1 cellular context compared by ENCODE assay signal in genomic region chr6:100035873-100036653, GRCh38.
TF ChIP-seq lines count a peak whose summit lies in the region.

No MANE protein-coding gene starts in this region.

TF ChIP-seq in HepG2, 621 proteins besides CTCF, POLR2A, EP300 and RAD21:
- TF ChIP-seq AKAP8 (CRISPR knock-in tag; IDR thresholded peaks at IDR 0.05) (no peak), ZNF552 (CRISPR knock-in tag; IDR thresholded peaks at IDR 0.05; ENCODE audit: borderline replicate concordance) (no peak), JDP2 (CRISPR knock-in tag; IDR thresholded peaks at IDR 0.05; ENCODE audit: borderline replicate concordance) (no peak), ZNF354B (CRISPR knock-in tag; IDR thresholded peaks at IDR 0.05) (no peak), ZEB1 (IDR thresholded peaks at IDR 0.05; ENCODE audit: insufficient replicate concordance, low read depth) (no peak), ZNF331 (CRISPR knock-in tag; IDR thresholded peaks at IDR 0.05) (no peak), ZFP62 (CRISPR knock-in tag; IDR thresholded peaks at IDR 0.05) (no peak), ZSCAN12 (CRISPR knock-in tag; IDR thresholded peaks at IDR 0.05) (no peak), SRY (CRISPR knock-in tag; IDR thresholded peaks at IDR 0.05) (no peak), ZNF567 (CRISPR knock-in tag; IDR thresholded peaks at IDR 0.05; ENCODE audit: borderline replicate concordance) (no peak), SALL2 (CRISPR knock-in tag; IDR thresholded peaks at IDR 0.05) (no peak), NAIF1 (CRISPR knock-in tag; IDR thresholded peaks at IDR 0.05; ENCODE audit: borderline replicate concordance) (no peak), KLF16 (CRISPR knock-in tag; IDR thresholded peaks at IDR 0.05) (no peak), ZBTB2 (CRISPR knock-in tag; IDR thresholded peaks at IDR 0.05; ENCODE audit: low read depth) (no peak), ZNF260 (CRISPR knock-in tag; IDR thresholded peaks at IDR 0.05; ENCODE audit: borderline replicate concordance, low read depth) (no peak), RORA (CRISPR knock-in tag; IDR thresholded peaks at IDR 0.05) (no peak), ZNF598 (CRISPR knock-in tag; IDR thresholded peaks at IDR 0.05; ENCODE audit: borderline replicate concordance) (no peak)
- TF ChIP-seq, protein P1, sequence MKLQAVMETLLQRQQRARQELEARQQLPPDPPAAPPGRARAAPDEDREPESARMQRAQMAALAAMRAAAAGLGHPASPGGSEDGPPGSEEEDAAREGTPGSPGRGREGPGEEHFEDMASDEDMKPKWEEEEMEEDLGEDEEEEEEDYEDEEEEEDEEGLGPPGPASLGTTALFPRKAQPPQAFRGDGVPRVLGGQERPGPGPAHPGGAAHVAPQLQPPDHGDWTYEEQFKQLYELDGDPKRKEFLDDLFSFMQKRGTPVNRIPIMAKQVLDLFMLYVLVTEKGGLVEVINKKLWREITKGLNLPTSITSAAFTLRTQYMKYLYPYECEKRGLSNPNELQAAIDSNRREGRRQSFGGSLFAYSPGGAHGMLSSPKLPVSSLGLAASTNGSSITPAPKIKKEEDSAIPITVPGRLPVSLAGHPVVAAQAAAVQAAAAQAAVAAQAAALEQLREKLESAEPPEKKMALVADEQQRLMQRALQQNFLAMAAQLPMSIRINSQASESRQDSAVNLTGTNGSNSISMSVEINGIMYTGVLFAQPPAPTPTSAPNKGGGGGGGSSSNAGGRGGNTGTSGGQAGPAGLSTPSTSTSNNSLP (IDR thresholded peaks at IDR 0.05; ENCODE audit: low read depth, low read length): no peak
- TF ChIP-seq, protein P2, sequence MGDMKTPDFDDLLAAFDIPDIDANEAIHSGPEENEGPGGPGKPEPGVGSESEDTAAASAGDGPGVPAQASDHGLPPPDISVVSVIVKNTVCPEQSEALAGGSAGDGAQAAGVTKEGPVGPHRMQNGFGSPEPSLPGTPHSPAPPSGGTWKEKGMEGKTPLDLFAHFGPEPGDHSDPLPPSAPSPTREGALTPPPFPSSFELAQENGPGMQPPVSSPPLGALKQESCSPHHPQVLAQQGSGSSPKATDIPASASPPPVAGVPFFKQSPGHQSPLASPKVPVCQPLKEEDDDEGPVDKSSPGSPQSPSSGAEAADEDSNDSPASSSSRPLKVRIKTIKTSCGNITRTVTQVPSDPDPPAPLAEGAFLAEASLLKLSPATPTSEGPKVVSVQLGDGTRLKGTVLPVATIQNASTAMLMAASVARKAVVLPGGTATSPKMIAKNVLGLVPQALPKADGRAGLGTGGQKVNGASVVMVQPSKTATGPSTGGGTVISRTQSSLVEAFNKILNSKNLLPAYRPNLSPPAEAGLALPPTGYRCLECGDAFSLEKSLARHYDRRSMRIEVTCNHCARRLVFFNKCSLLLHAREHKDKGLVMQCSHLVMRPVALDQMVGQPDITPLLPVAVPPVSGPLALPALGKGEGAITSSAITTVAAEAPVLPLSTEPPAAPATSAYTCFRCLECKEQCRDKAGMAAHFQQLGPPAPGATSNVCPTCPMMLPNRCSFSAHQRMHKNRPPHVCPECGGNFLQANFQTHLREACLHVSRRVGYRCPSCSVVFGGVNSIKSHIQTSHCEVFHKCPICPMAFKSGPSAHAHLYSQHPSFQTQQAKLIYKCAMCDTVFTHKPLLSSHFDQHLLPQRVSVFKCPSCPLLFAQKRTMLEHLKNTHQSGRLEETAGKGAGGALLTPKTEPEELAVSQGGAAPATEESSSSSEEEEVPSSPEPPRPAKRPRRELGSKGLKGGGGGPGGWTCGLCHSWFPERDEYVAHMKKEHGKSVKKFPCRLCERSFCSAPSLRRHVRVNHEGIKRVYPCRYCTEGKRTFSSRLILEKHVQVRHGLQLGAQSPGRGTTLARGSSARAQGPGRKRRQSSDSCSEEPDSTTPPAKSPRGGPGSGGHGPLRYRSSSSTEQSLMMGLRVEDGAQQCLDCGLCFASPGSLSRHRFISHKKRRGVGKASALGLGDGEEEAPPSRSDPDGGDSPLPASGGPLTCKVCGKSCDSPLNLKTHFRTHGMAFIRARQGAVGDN (CRISPR knock-in tag; IDR thresholded peaks at IDR 0.05): no peak
TF ChIP-seq in HepG2: peak in this region for 0.
